Comparison of ENCODE assay signal across 12 cellular contexts in the genomic region with DNA sequence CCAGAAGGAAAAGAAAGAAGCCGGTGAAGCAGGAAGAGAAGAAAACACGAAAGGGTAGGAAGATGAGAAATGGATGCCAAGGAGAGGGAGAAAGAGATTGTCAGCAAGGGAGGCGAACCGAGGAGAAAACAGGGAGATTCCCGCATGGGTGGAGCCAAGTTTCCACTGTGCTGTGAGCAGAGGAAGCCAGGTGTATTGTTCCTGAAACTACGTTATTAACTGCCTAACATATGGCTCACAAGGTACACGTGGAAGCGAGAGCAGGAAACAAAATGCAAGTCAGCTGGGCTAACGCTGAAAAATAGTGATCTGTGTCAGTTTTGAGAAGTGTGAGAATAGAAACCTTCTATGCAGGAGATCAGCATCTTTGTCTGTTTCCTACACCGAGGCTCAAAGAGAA. TPM values are rescaled to one million over a fixed set of nuclear protein-coding genes. Genes with fewer than 3 reads are reported as not detected.
DNase-seq lines count a peak whose midpoint lies in the region; ATAC-seq and TF ChIP-seq lines count a peak whose summit lies in the region.
"Had no signal": no experiment of that assay in that cellular context is flagged by ENCODE, and none has a peak within 500 bp of the region (broad histone marks: within the 10 kb centered on the region; RNA-seq: fewer than 3 reads in every experiment).

No MANE protein-coding gene starts in this region.

- no peak overlapping the region for H3K4me3 ChIP-seq in GM23338

- peak; percentile 51 for DNase-seq in DMS153 (lab: John Stamatoyannopoulos, UW)
- DNase-seq in DMS153 treated with DMSO at 0.1 percent for 48 hours (lab: John Stamatoyannopoulos, UW; ENCODE audit: unreplicated experiment): no peak
- DNase-seq in GM23338 (ENCODE audit: low spot score): peak; percentile 15
- DNase-seq in NCI-H774 (lab: John Stamatoyannopoulos, UW): peak; percentile 11
- DNase-seq in progenitor cell of endocrine pancreas (ENCODE audit: low spot score, unreplicated experiment): no peak
- DNase-seq in hepatic stellate cell (ENCODE audit: low spot score): no peak
- DNase-seq in inferior parietal cortex (ENCODE audit: extremely low spot score): no peak
- DNase-seq in effector CD4-positive, alpha-beta T cell: no peak
- DNase-seq: activated B cell treated with CpG ODN at 0.5 μM for 24 hours; effector memory CD4-positive, alpha-beta T cell had no signal

- peaks cover 4% of the 10 kb centered on the region; the same call in 2 of the 3 replicates for H3K4me1 Mint-ChIP-seq in GM23338
- peaks cover 5% of the 10 kb centered on the region for H3K4me1 Mint-ChIP-seq in progenitor cell of endocrine pancreas (ENCODE audit: low read depth)

- no peak overlapping the region for H3K27ac ChIP-seq in GM23338 (ENCODE audit: low read depth)
- H3K27ac ChIP-seq: 22Rv1 had no signal

- H3K4me1 ChIP-seq in GM23338 (ENCODE audit: insufficient read depth): no peaks in the 10 kb centered on the region

- no peak overlapping the region for H3K4me3 Mint-ChIP-seq in GM23338
- no peak overlapping the region for H3K4me3 Mint-ChIP-seq in progenitor cell of endocrine pancreas (ENCODE audit: low read depth)
- H3K4me3 Mint-ChIP-seq: activated B cell treated with CpG ODN at 0.5 μM for 24 hours; activated naive CD8-positive, alpha-beta T cell had no signal

- H3K27me3 ChIP-seq in GM23338 (ENCODE audit: insufficient read depth): no peaks in the 10 kb centered on the region

- H4K20me1 ChIP-seq in GM23338 (replicated peaks; ENCODE audit: insufficient read depth): no peaks in the 10 kb centered on the region

- H3K9me3 Mint-ChIP-seq in GM23338 (peaks cover 11% of the 10 kb centered on the region), progenitor cell of endocrine pancreas (ENCODE audit: low read depth) (peaks cover 12% of the 10 kb centered on the region)

- peak; percentile 36; the same call in 1 of the 3 replicates for ATAC-seq in GM23338

- H3K79me2 ChIP-seq in GM23338 (replicated peaks; ENCODE audit: insufficient read depth): no peaks in the 10 kb centered on the region

- H3F3A ChIP-seq in GM23338 (replicated peaks; ENCODE audit: low read depth): no peaks in the 10 kb centered on the region

- H3K27me3 Mint-ChIP-seq in GM23338 (ENCODE audit: insufficient read depth, low read depth, poor library complexity) (peaks cover 6% of the 10 kb centered on the region), progenitor cell of endocrine pancreas (no peaks in the 10 kb centered on the region)
- H3K27me3 Mint-ChIP-seq: activated B cell treated with CpG ODN at 0.5 μM for 24 hours; activated naive CD8-positive, alpha-beta T cell had no signal

- no peak for TF ChIP-seq CTCF in GM23338 (conservative IDR thresholded peaks at IDR 0.05; ENCODE audit: low read depth in 2 of 2)
- no peak for TF ChIP-seq CTCF in progenitor cell of endocrine pancreas (IDR thresholded peaks at IDR 0.05; ENCODE audit: unreplicated experiment)

- H3K4me2 ChIP-seq in GM23338: no peak overlapping the region

- H3K36me3 Mint-ChIP-seq in GM23338 (ENCODE audit: low read depth) (peaks cover 10% of the 10 kb centered on the region), progenitor cell of endocrine pancreas (ENCODE audit: insufficient read depth) (peaks cover 19% of the 10 kb centered on the region)

- H3K9me2 ChIP-seq in GM23338 (ENCODE audit: insufficient read depth): peaks cover 4% of the 10 kb centered on the region

- H2AFZ ChIP-seq in GM23338: peak overlapping the region; percentile 81; the same call in 1 of the 2 replicates

- H3K27ac Mint-ChIP-seq in GM23338: no peak overlapping the region
- peak overlapping the region; percentile 17 for H3K27ac Mint-ChIP-seq in progenitor cell of endocrine pancreas
- H3K27ac Mint-ChIP-seq: activated B cell treated with CpG ODN at 0.5 μM for 24 hours; activated naive CD8-positive, alpha-beta T cell had no signal

- H3K36me3 ChIP-seq in GM23338 (ENCODE audit: insufficient read depth): no peaks in the 10 kb centered on the region

TF ChIP-seq in GM23338, 12 proteins besides CTCF, POLR2A, EP300 and RAD21 (continues in another document):
- TF ChIP-seq, protein P1, sequence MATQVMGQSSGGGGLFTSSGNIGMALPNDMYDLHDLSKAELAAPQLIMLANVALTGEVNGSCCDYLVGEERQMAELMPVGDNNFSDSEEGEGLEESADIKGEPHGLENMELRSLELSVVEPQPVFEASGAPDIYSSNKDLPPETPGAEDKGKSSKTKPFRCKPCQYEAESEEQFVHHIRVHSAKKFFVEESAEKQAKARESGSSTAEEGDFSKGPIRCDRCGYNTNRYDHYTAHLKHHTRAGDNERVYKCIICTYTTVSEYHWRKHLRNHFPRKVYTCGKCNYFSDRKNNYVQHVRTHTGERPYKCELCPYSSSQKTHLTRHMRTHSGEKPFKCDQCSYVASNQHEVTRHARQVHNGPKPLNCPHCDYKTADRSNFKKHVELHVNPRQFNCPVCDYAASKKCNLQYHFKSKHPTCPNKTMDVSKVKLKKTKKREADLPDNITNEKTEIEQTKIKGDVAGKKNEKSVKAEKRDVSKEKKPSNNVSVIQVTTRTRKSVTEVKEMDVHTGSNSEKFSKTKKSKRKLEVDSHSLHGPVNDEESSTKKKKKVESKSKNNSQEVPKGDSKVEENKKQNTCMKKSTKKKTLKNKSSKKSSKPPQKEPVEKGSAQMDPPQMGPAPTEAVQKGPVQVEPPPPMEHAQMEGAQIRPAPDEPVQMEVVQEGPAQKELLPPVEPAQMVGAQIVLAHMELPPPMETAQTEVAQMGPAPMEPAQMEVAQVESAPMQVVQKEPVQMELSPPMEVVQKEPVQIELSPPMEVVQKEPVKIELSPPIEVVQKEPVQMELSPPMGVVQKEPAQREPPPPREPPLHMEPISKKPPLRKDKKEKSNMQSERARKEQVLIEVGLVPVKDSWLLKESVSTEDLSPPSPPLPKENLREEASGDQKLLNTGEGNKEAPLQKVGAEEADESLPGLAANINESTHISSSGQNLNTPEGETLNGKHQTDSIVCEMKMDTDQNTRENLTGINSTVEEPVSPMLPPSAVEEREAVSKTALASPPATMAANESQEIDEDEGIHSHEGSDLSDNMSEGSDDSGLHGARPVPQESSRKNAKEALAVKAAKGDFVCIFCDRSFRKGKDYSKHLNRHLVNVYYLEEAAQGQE (IDR thresholded peaks at IDR 0.05; ENCODE audit: unreplicated experiment): no peak
- TF ChIP-seq ZNF331 (CRISPR knock-in tag; IDR thresholded peaks at IDR 0.05; ENCODE audit: low read depth) (no peak), NANOG (IDR thresholded peaks at IDR 0.05; ENCODE audit: borderline replicate concordance) (no peak), CREB1 (CRISPR knock-in tag; IDR thresholded peaks at IDR 0.05; ENCODE audit: low read depth) (no peak), EZH2 (IDR thresholded peaks at IDR 0.05; ENCODE audit: low read depth, unreplicated experiment) (no peak)
- TF ChIP-seq, protein P2, sequence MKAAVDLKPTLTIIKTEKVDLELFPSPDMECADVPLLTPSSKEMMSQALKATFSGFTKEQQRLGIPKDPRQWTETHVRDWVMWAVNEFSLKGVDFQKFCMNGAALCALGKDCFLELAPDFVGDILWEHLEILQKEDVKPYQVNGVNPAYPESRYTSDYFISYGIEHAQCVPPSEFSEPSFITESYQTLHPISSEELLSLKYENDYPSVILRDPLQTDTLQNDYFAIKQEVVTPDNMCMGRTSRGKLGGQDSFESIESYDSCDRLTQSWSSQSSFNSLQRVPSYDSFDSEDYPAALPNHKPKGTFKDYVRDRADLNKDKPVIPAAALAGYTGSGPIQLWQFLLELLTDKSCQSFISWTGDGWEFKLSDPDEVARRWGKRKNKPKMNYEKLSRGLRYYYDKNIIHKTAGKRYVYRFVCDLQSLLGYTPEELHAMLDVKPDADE (IDR thresholded peaks at IDR 0.05): no peak

RNA-seq across cellular contexts. Expression of gene HIPK2, which starts 20.4 kb away (rescaled TPM):
- total RNA-seq in GM23338 (2014; rRNA removed; shearing (Covaris generic)): 13.8 and 16.9 TPM in 2 replicates
- polyA plus RNA-seq in GM23338 (2016; fragmentation: Nextera tagmentation; extraction: Ambion mirVana): 5.9 and 7.3 TPM in 2 replicates
- total RNA-seq in progenitor cell of endocrine pancreas: 136 and 146 TPM in 2 replicates

RNA-seq across cellular contexts. Expression of gene TBXAS1, which starts 30.8 kb away (rescaled TPM):
- 1.0 TPM in 1 of 2 replicates, not detected in the other for total RNA-seq in GM23338 (2014; rRNA removed; shearing (Covaris generic))
- polyA plus RNA-seq in GM23338 (2016; fragmentation: Nextera tagmentation; extraction: Ambion mirVana): 0.89 and 1.3 TPM in 2 replicates
- 10.4 and 12.5 TPM in 2 replicates for total RNA-seq in progenitor cell of endocrine pancreas

Comparison
In these comparisons a context has a peak if more than half of its experiments do, and no peak if none do; other contexts are left out.
1. DNase-seq: peak in DMS153 (single experiment), GM23338 (single experiment) and NCI-H774 (single experiment); none in DMS153 treated with DMSO at 0.1 percent for 48 hours (single experiment), progenitor cell of endocrine pancreas (single experiment), hepatic stellate cell (single experiment), inferior parietal cortex (single experiment) and effector CD4-positive, alpha-beta T cell (single experiment).